Comparison of ENCODE assay signal across 18 cellular contexts in genomic region chr7:55265836-55266235, GRCh38.
"Had no signal": no experiment of that assay in that cellular context is flagged by ENCODE, and none has a peak within 500 bp of the region (broad histone marks: within the 10 kb centered on the region; RNA-seq: fewer than 3 reads in every experiment).

No MANE protein-coding gene starts in this region.

- ATAC-seq: activated CD4-positive, alpha-beta T cell treated with anti-CD3 and anti-CD28 coated beads for 36 hours; activated naive CD4-positive, alpha-beta T cell treated with anti-CD3 and anti-CD28 coated beads, Interleukin-2, amount 50 U/mL, for 72 hours; activated T-cell treated with anti-CD3 and anti-CD28 coated beads, Interleukin-2, amount 50 U/mL, for 72 hours; heart left ventricle; left colon; stimulated activated effector memory CD8-positive, alpha-beta T cell treated with anti-CD3 and anti-CD28 coated beads, Interleukin-12 subunit alpha, Interleukin-12 subunit beta, amount 100 ng/mL, for 72 hours had no signal

- DNase-seq: activated CD4-positive, alpha-beta T cell treated with anti-CD3 and anti-CD28 coated beads for 36 hours; activated CD4-positive, CD25-positive, alpha-beta regulatory T cell; activated naive CD4-positive, alpha-beta T cell; activated T-cell treated with anti-CD3 and anti-CD28 coated beads for 4 hours; activated T-cell treated with anti-CD3 and anti-CD28 coated beads, Interleukin-2, amount 50 U/mL, for 72 hours; central memory CD4-positive, alpha-beta T cell; heart left ventricle; hypothalamus; immature natural killer cell; kidney; left colon; naive B cell; nephron progenitor cell; stimulated activated CD4-positive, alpha-beta T cell treated with anti-CD3 and anti-CD28 coated beads, Interleukin-12 subunit alpha, Interleukin-12 subunit beta, amount 100 ng/mL, for 4 hours; stimulated activated CD4-positive, alpha-beta T cell treated with anti-CD3 and anti-CD28 coated beads, Interleukin-4, amount 100 ng/mL, for 24 hours; trophoblast cell had no signal
